Comparison of ENCODE assay signal across 2 cellular contexts in the genomic region with DNA sequence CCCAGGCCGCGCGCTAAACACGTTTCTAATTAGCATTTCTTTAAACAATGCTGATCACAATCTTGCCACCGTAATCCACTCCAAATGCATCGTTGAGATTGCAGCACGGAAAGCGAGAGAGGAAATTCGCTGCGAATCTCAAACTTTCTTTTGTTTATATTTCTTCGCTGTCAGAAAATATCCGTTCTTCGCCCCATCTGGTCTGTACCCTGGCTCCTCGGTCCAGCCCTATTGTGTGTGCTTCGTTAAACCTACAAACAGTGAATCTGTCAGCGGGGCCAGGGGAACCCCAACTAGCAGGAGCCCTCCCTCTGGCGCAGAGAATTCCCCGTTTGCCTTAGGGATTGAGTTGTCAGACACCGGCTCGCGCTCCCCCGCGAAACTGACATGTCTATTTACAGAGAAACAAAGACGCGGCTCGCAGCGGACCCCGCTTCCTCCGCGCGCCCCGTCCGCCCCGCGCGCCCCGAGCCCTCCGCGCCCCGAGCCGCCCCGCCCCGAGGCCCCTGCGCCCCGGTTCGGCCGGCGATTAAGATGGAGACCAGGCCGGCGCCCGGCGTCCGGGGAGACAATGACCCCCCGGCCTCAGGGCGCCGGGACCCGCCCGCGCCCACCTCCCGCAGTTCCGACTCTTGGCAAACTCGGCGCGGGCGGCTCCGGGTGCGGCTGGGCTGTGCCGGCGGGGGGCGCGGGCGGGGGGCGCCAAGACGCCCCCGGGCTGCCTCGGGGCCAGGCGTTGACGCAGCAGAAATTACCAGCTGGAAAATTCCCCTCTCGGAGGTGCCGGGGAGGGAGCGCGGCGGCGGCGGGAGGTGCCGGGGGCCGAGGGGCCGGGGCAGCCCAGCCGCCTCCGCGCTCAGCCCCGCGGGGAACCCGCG.
TF ChIP-seq lines count a peak whose summit lies in the region.

No MANE protein-coding gene starts in this region.

TF ChIP-seq in endothelial cell of umbilical vein, 7 proteins besides CTCF, POLR2A, EP300 and RAD21:
- no peak for TF ChIP-seq POLR2AphosphoS5 (IDR thresholded peaks at IDR 0.05; ENCODE audit: insufficient read depth, low read depth, low read length)
- peak; percentile 94 for TF ChIP-seq EZH2 (IDR thresholded peaks at IDR 0.05; ENCODE audit: borderline replicate concordance, low read depth, low read length, severe bottlenecking)

TF ChIP-seq in neural cell, 6 proteins besides CTCF, POLR2A, EP300 and RAD21:
- TF ChIP-seq MXI1 (conservative IDR thresholded peaks at IDR 0.05; ENCODE audit: poor library complexity, severe bottlenecking) = peak; percentile 64
- TF ChIP-seq, protein P1, sequence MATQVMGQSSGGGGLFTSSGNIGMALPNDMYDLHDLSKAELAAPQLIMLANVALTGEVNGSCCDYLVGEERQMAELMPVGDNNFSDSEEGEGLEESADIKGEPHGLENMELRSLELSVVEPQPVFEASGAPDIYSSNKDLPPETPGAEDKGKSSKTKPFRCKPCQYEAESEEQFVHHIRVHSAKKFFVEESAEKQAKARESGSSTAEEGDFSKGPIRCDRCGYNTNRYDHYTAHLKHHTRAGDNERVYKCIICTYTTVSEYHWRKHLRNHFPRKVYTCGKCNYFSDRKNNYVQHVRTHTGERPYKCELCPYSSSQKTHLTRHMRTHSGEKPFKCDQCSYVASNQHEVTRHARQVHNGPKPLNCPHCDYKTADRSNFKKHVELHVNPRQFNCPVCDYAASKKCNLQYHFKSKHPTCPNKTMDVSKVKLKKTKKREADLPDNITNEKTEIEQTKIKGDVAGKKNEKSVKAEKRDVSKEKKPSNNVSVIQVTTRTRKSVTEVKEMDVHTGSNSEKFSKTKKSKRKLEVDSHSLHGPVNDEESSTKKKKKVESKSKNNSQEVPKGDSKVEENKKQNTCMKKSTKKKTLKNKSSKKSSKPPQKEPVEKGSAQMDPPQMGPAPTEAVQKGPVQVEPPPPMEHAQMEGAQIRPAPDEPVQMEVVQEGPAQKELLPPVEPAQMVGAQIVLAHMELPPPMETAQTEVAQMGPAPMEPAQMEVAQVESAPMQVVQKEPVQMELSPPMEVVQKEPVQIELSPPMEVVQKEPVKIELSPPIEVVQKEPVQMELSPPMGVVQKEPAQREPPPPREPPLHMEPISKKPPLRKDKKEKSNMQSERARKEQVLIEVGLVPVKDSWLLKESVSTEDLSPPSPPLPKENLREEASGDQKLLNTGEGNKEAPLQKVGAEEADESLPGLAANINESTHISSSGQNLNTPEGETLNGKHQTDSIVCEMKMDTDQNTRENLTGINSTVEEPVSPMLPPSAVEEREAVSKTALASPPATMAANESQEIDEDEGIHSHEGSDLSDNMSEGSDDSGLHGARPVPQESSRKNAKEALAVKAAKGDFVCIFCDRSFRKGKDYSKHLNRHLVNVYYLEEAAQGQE (IDR thresholded peaks at IDR 0.05; ENCODE audit: borderline replicate concordance) = no peak
